1 cellular context compared by ENCODE assay signal in the genomic region with DNA sequence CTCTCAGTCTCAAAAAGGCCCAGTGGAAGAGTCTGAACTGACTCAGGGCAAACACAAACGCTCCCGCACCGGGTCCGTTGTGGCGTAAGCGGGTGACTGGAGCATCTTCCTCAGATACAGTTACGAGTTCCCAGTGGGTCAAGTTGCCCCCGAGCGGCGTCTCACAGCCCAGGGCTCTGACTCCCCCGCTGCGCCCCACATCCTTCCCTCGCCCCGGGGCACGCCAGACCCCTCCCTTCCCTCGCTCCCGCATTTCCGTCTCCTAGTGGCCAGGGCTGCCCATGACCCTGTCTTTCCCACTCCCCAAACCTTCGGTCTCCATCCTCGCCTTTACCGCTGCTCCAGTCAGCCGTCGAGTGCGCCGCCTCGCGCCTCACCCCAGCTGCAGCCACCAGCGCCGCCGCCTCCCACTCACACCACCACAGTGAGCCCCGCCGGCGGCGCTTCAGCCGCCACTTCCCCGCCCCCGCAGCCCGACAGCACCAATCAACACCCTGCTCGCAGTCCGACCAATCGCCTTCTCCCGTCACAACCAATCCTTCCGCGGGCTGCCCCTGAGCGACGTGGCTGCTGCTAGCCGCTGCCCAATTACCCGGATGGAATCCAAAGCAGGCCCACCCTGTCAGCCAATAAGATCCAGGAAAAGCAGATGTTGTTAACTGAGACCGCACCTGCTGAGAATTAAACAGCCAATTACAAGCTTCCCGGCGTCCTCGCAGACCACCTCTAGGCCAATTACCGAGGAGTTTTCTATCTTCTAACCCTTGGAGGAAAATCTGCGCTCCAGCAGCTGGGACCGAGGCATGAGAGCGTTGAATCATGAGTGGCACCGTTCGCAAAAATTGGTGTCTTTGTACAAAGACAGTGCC.
TF ChIP-seq lines count a peak whose summit lies in the region.

A gene with protein sequence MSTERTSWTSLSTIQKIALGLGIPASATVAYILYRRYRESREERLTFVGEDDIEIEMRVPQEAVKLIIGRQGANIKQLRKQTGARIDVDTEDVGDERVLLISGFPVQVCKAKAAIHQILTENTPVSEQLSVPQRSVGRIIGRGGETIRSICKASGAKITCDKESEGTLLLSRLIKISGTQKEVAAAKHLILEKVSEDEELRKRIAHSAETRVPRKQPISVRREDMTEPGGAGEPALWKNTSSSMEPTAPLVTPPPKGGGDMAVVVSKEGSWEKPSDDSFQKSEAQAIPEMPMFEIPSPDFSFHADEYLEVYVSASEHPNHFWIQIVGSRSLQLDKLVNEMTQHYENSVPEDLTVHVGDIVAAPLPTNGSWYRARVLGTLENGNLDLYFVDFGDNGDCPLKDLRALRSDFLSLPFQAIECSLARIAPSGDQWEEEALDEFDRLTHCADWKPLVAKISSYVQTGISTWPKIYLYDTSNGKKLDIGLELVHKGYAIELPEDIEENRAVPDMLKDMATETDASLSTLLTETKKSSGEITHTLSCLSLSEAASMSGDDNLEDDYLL (minus strand): TSS at position 430 of the 869 bp plus-strand sequence. CDS start 7,478 bp downstream, outside the sequence.

TF ChIP-seq in H1, 55 proteins besides CTCF, POLR2A, EP300 and RAD21 (continued from another document):
- no peak for TF ChIP-seq HDAC6 (IDR thresholded peaks at IDR 0.05; ENCODE audit: low read depth, low read length)
- TF ChIP-seq KDM1A (IDR thresholded peaks at IDR 0.05; ENCODE audit: borderline replicate concordance, low read length): peak; percentile 55; the same call in 1 of the 2 replicates
- no peak for TF ChIP-seq CHD1 (IDR thresholded peaks at IDR 0.05; ENCODE audit: low read depth, low read length)
- TF ChIP-seq CBX8 (IDR thresholded peaks at IDR 0.05; ENCODE audit: borderline replicate concordance, low read depth, low read length): no peak
- TF ChIP-seq CEBPB (IDR thresholded peaks at IDR 0.05; ENCODE audit: low read depth, low read length): no peak
- TF ChIP-seq GTF2F1 (IDR thresholded peaks at IDR 0.05; ENCODE audit: borderline replicate concordance, low read depth, low read length): peak; percentile 61; the same call in 1 of the 2 replicates
- TF ChIP-seq CREB1 (IDR thresholded peaks at IDR 0.05): peak; percentile 17; the same call in 1 of the 2 replicates
- TF ChIP-seq PHF8 (conservative IDR thresholded peaks at IDR 0.05; ENCODE audit: low read depth, low read length): peak; percentile 30; the same call in 1 of the 2 replicates
